Comparison of ENCODE assay signal across 8 cellular contexts in the genomic region with DNA sequence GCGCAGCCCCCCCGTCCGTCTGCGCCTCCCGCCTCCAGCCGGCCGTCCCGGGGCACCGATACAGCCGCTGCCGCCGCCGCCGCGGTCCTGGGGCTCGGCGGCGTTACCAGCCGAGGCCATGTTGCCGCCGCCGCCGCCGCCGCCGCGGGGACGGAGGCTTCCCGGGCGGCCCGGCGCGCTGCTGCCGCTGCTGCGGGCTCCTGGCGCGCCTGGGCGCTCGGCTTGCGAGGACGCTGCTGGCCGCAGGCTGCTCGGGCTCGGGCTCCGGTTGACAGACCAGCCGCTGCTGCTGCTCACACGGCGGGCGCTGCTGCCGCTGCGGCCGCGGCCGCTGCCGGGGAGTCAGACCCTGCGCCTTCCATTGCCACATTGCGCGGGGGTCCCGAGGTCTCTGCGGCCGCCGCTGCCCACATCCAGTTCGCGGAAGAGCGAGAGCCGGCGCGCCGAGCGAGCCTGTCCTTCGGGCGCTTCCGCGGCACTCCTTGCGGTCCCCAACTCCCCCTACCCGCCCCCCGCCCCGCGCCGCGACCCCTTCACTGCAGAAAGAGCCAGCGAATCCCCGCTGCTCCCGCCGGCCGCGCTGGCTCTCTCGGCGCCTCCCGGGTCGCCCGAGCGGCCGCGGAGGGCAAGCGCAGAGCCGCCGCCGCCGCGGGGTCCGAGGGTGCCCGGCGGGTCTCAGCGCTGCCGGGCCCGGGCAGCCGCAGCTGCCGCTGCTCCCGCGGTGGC. TPM values are rescaled to one million over a fixed set of nuclear protein-coding genes. Genes with fewer than 3 reads are reported as not detected.
DNase-seq lines count a peak whose midpoint lies in the region; ATAC-seq and TF ChIP-seq lines count a peak whose summit lies in the region.

No MANE protein-coding gene starts in this region.

- in situ Hi-C loops in astrocyte of the spinal cord (cut with HindIII; ENCODE audit: low sequenced_read_pairs): no loop called here
- in situ Hi-C loops in KBM-7 (cut with MboI; ENCODE audit: low pct_unique_long_range_greater_than_20kb, low sequenced_read_pairs): no loop called here

- no peaks in the 10 kb centered on the region for H3K27me3 ChIP-seq in thoracic aorta (replicated peaks; ENCODE audit: insufficient read depth)

- peak; percentile 41 for DNase-seq in NCI-H1105 (lab: John Stamatoyannopoulos, UW)
- DNase-seq in astrocyte of the spinal cord (ENCODE audit: low read depth, low spot score): no peak
- DNase-seq in left lobe of liver (ENCODE audit: low spot score): peak; percentile 46
- no peak for DNase-seq in thoracic aorta (ENCODE audit: low spot score)
- no peak for DNase-seq in amniotic stem cell (lab: John Stamatoyannopoulos, UW)
- no peak for DNase-seq in KBM-7
- no peak for DNase-seq in omental fat pad (ENCODE audit: low spot score)

- no peaks in the 10 kb centered on the region for H3K36me3 ChIP-seq in thoracic aorta

- TF ChIP-seq CTCF in astrocyte of the spinal cord (IDR thresholded peaks at IDR 0.05; ENCODE audit: low read depth, low read length) (no peak), thoracic aorta (IDR thresholded peaks at IDR 0.05) (no peak), omental fat pad (IDR thresholded peaks at IDR 0.05) (no peak)

- H3K9me3 ChIP-seq in thoracic aorta: no peaks in the 10 kb centered on the region

- ATAC-seq in left lobe of liver (no peak), thoracic aorta (ENCODE audit: insufficient number of reproducible peaks, low FRiP score, low read depth) (no peak), omental fat pad (ENCODE audit: low FRiP score) (no peak)

- peak overlapping the region; percentile 75 for H3K4me3 ChIP-seq in GM08714 (ENCODE audit: low read length)
- peak overlapping the region; percentile 77 for H3K4me3 ChIP-seq in astrocyte of the spinal cord (ENCODE audit: low read depth, low read length)
- H3K4me3 ChIP-seq in thoracic aorta: peak overlapping the region; percentile 92

- peaks cover 0 to 31% of the 10 kb centered on the region in 2 donors for H3K4me1 ChIP-seq in thoracic aorta (ENCODE audit: control insufficient read depth in 1 of 2, low read depth in 2 of 2)

- H3K27ac ChIP-seq in thoracic aorta: peak overlapping the region; percentile 83 to 88

RNA-seq across cellular contexts. Expression of a gene that starts 8.4 kb away (rescaled TPM):
- total RNA-seq in left lobe of liver: 7.0 TPM
- 10 to 100 TPM; 12.6 to 19.2 TPM for total RNA-seq in thoracic aorta
- 10 to 100 TPM in 1 of 4 donors, 1 to 10 TPM in 3; 3.1 to 14.2 (median 7.9) TPM for total RNA-seq in omental fat pad

Comparison
In these comparisons a context has a peak if more than half of its experiments do, and no peak if none do; other contexts are left out.
1. DNase-seq: peak in NCI-H1105 (single experiment) and left lobe of liver (single experiment); none in astrocyte of the spinal cord (single experiment), thoracic aorta (single experiment), amniotic stem cell (single experiment), KBM-7 (single experiment) and omental fat pad (single experiment).
2. Peak in every context shown above with its lines, with median percentiles within 50 percentile points of each other: H3K4me3 ChIP-seq.